11 cellular contexts compared by ENCODE assay signal in genomic region chr6:16471222-16471784, GRCh38.
DNase-seq lines count a peak whose midpoint lies in the region; ATAC-seq and TF ChIP-seq lines count a peak whose summit lies in the region.
"Had no signal": no experiment of that assay in that cellular context is flagged by ENCODE, and none has a peak within 500 bp of the region (broad histone marks: within the 10 kb centered on the region; RNA-seq: fewer than 3 reads in every experiment).

No MANE protein-coding gene starts in this region.

- TF ChIP-seq POLR2A in erythroblast (IDR thresholded peaks at IDR 0.05; ENCODE audit: low read length) (no peak), sigmoid colon (IDR thresholded peaks at IDR 0.05) (no peak)

- WGBS in sigmoid colon, 2 donors = 77 to 81% methylated on average over 6 of the region's 6 CpGs

- DNase-seq in DMS 273 (lab: John Stamatoyannopoulos, UW; ENCODE audit: unreplicated experiment) = peak; percentile 82
- DNase-seq in central memory CD8-positive, alpha-beta T cell (ENCODE audit: low spot score in 2 of 2) = peak in 1 of 2 donors; percentile 21
- no peak for DNase-seq in LoVo (ENCODE audit: low spot score)
- no peak for DNase-seq in erythroblast (lab: John Stamatoyannopoulos, UW)
- no peak for DNase-seq in GM20000 (ENCODE audit: low spot score)
- no peak for DNase-seq in sigmoid colon
- DNase-seq: DMS53 had no signal

- H3K4me1 ChIP-seq in sigmoid colon = peaks cover 0 to 24% (median 18%) of the 10 kb centered on the region in 4 donors

- TF ChIP-seq CTCF in GM20000 (IDR thresholded peaks at IDR 0.05; ENCODE audit: extremely low read depth, missing control alignments) (no peak), sigmoid colon (IDR thresholded peaks at IDR 0.05) (no peak)

- peaks cover 20% of the 10 kb centered on the region for H3K36me3 Mint-ChIP-seq in central memory CD8-positive, alpha-beta T cell (ENCODE audit: insufficient read depth)

- H3K36me3 ChIP-seq in sigmoid colon = no peaks in the 10 kb centered on the region

- H3K4me1 Mint-ChIP-seq in central memory CD8-positive, alpha-beta T cell = peaks cover 55% of the 10 kb centered on the region

- no peak overlapping the region for H3K27ac ChIP-seq in sigmoid colon
- H3K27ac ChIP-seq: parathyroid adenoma, VCaP had no signal

- no peaks in the 10 kb centered on the region for H3K27me3 ChIP-seq in sigmoid colon

- peak overlapping the region; percentile 74 for H3K27ac Mint-ChIP-seq in central memory CD8-positive, alpha-beta T cell (ENCODE audit: low read depth)

- ATAC-seq in GM19452 (IDR thresholded peaks at IDR 0.05; ENCODE audit: unreplicated experiment) = peak; percentile 59
- peak; percentile 59 for ATAC-seq in HG03342 (IDR thresholded peaks at IDR 0.05; ENCODE audit: unreplicated experiment)
- ATAC-seq in central memory CD8-positive, alpha-beta T cell (replicated peaks; ENCODE audit: extremely low read depth, poor library complexity, severe bottlenecking) = peak; percentile 44

- intact Hi-C loops in sigmoid colon (cut with DNase I) = no loop called here

- no peak overlapping the region for H3K4me3 Mint-ChIP-seq in central memory CD8-positive, alpha-beta T cell

- no peak for TF ChIP-seq EP300 in sigmoid colon (IDR thresholded peaks at IDR 0.05)

- no peaks in the 10 kb centered on the region for H3K27me3 Mint-ChIP-seq in central memory CD8-positive, alpha-beta T cell

- no peak overlapping the region for H3K4me3 ChIP-seq in sigmoid colon

- H3K9me3 Mint-ChIP-seq in central memory CD8-positive, alpha-beta T cell = no peaks in the 10 kb centered on the region

- no peaks in the 10 kb centered on the region for H3K9me3 ChIP-seq in sigmoid colon
